In the genomic region with DNA sequence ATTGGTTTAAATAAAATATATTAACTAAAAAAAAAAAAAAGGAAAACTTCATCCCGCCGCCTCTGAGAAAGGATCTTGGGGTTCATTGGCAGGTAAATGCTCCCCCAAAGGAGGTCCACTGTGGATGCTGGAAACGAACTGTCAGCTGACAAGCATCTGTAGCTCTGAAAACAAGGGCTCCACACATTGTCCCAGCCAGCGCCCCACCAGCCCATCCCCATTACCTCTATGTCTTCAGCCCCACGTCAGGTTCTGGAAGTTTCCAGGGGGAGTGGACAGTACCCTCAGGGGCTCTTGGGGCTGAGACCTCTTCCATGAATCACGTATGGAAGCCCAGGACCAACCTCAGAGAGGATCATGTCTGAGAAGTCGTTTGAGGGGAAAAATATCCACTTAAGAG, we compare ENCODE assay signal across 9 cellular contexts.
DNase-seq lines count a peak whose midpoint lies in the region; ATAC-seq and TF ChIP-seq lines count a peak whose summit lies in the region.
"Had no signal": no experiment of that assay in that cellular context is flagged by ENCODE, and none has a peak within 500 bp of the region (broad histone marks: within the 10 kb centered on the region; RNA-seq: fewer than 3 reads in every experiment).

No MANE protein-coding gene starts in this region.

- H3K9me3 ChIP-seq in thyroid gland: no peaks in the 10 kb centered on the region

- intact Hi-C loops in MCF 10A (cut with micrococcal nuclease): no loop called here
- intact Hi-C loops in thyroid gland (cut with DNase I): no loop called here

- H3K36me3 ChIP-seq in thyroid gland: no peaks in the 10 kb centered on the region

- peaks cover 26 to 58% of the 10 kb centered on the region in 2 donors for H3K4me1 ChIP-seq in thyroid gland

- no peak for TF ChIP-seq CTCF in MCF 10A (IDR thresholded peaks at IDR 0.05; ENCODE audit: unreplicated experiment)
- TF ChIP-seq CTCF in thyroid gland (IDR thresholded peaks at IDR 0.05): no peak

- CTCF ChIA-PET in MCF 10A (lab: Yijun Ruan, JAX): interaction anchor here (0.7 to 5.3 kb wide), 4 partner anchors 30 to 49 kb away, joined by 4 to 39 read pairs (median 4); no protein-coding TSS in a partner anchor

- BruUV-seq in MCF 10A (replicated peaks; lab: Mats Ljungman, UMichigan): TSS peak; percentile 53

- H3K4me3 ChIP-seq in thyroid gland (replicated peaks in 1 of 3): no peak overlapping the region

- peak overlapping the region; percentile 79 for H3K4me3 Mint-ChIP-seq in activated T-cell treated with anti-CD3 and anti-CD28 coated beads, Interleukin-2, amount 50 U/mL, for 24 hours
- H3K4me3 Mint-ChIP-seq in MCF 10A (ENCODE audit: unreplicated experiment) (peak overlapping the region; percentile 79), memory B cell (peak overlapping the region; percentile 85)

- ATAC-seq in memory B cell (ENCODE audit: low read depth) (no peak), HG03571 (IDR thresholded peaks at IDR 0.05; ENCODE audit: unreplicated experiment) (no peak)

- H3K27ac Mint-ChIP-seq in activated T-cell treated with anti-CD3 and anti-CD28 coated beads, Interleukin-2, amount 50 U/mL, for 24 hours: peak overlapping the region; percentile 89
- H3K27ac Mint-ChIP-seq in MCF 10A (ENCODE audit: low read depth, unreplicated experiment) (peak overlapping the region; percentile 97), memory B cell (no peak overlapping the region)

- H3K4me1 Mint-ChIP-seq in activated T-cell treated with anti-CD3 and anti-CD28 coated beads, Interleukin-2, amount 50 U/mL, for 24 hours (ENCODE audit: low read depth): peaks cover 22% of the 10 kb centered on the region
- H3K4me1 Mint-ChIP-seq in MCF 10A (ENCODE audit: insufficient read depth, unreplicated experiment): peaks cover 12% of the 10 kb centered on the region
- H3K4me1 Mint-ChIP-seq in memory B cell: peaks cover 11% of the 10 kb centered on the region

- POLR2A ChIA-PET in MCF 10A (lab: Yijun Ruan, JAX): interaction anchor here (0.6 to 7.4 kb wide), 14 partner anchors 8 to 69 kb away, joined by 3 to 160 read pairs (median 14); no protein-coding TSS in a partner anchor

- no peaks in the 10 kb centered on the region for H3K36me3 Mint-ChIP-seq in activated T-cell treated with anti-CD3 and anti-CD28 coated beads, Interleukin-2, amount 50 U/mL, for 24 hours (ENCODE audit: low read depth)
- H3K36me3 Mint-ChIP-seq in MCF 10A (ENCODE audit: insufficient read depth, unreplicated experiment) (no peaks in the 10 kb centered on the region), memory B cell (no peaks in the 10 kb centered on the region)

- no peaks in the 10 kb centered on the region for H3K27me3 Mint-ChIP-seq in activated T-cell treated with anti-CD3 and anti-CD28 coated beads, Interleukin-2, amount 50 U/mL, for 24 hours
- H3K27me3 Mint-ChIP-seq in MCF 10A (ENCODE audit: insufficient read depth, unreplicated experiment) (no peaks in the 10 kb centered on the region), memory B cell (no peaks in the 10 kb centered on the region)

- peak overlapping the region; percentile 89 to 98 (median 97) for H3K27ac ChIP-seq in thyroid gland

- DNase-seq in activated T-cell treated with anti-CD3 and anti-CD28 coated beads, Interleukin-2, amount 50 U/mL, for 24 hours: no peak
- DNase-seq in activated T-cell treated with anti-CD3 and anti-CD28 coated beads, Interleukin-2, amount 50 U/mL, for 1 hour: no peak
- DNase-seq in MCF 10A (ENCODE audit: unreplicated experiment) (no peak), memory B cell (ENCODE audit: low spot score in 2 of 2) (no peak), thyroid gland (no peak), D341Med (ENCODE audit: low spot score) (no peak), SHP77 treated with DMSO at 0.1 percent for 48 hours (lab: John Stamatoyannopoulos, UW) (no peak)
- DNase-seq: COR-L47 had no signal

- no peaks in the 10 kb centered on the region for H3K9me3 Mint-ChIP-seq in activated T-cell treated with anti-CD3 and anti-CD28 coated beads, Interleukin-2, amount 50 U/mL, for 24 hours
- H3K9me3 Mint-ChIP-seq in MCF 10A (ENCODE audit: unreplicated experiment) (no peaks in the 10 kb centered on the region), memory B cell (no peaks in the 10 kb centered on the region)

- 69 to 80% methylated on average over 7 of the region's 7 CpGs for WGBS in thyroid gland, 2 donors

- H3K27me3 ChIP-seq in thyroid gland: no peaks in the 10 kb centered on the region

- no peak for TF ChIP-seq POLR2A in thyroid gland (IDR thresholded peaks at IDR 0.05)
